8 cellular contexts compared by ENCODE assay signal in the genomic region with DNA sequence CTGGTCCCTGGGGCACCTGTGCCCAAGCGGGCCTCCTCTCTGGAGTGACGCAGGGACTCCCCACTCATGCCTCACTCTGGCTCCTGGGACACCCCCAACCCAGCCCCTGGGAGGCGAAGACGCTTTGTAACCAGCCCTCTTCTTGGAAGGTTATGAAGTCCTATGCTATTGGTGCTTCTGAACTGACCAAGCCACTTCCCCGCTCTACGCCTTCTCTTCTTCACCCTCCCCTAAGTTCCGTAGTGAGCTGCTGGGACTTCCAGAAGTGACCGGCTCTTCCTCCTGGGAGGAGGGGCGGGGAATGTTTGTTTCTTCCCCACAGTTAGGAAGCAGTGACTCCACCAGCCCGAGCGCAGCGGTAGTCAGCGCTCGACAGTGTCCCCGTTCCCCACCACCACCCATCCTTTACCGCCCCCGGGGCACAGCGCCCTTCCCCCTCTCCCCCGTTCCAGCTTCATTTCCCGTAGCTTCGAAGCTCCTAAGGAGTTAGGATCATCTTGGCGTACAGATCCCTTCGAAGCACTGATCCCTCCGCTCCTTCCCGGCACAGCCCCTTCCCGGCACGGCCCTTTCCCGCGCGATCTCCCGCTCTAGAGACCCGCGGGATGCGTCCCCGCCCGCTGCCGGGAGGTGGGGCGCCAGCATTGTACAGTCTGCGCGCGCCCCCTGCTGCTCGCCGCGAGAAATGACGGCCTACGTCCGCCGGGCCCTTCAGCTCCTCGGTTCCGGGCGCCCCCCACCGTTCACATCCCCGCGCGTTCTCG. TPM values are rescaled to one million over a fixed set of nuclear protein-coding genes. Genes with fewer than 3 reads are reported as not detected.
DNase-seq lines count a peak whose midpoint lies in the region; ATAC-seq lines count a peak whose summit lies in the region.

No MANE protein-coding gene starts in this region.

- DNase-seq in AG20443 (ENCODE audit: low spot score): peak; percentile 97
- peak; percentile 88 for DNase-seq in NCI-H345 (lab: John Stamatoyannopoulos, UW)
- peak; percentile 80 for DNase-seq in activated CD4-positive, alpha-beta T cell treated with anti-CD3 and anti-CD28 coated beads for 1 hour
- peak; percentile 93 for DNase-seq in cerebellum (ENCODE audit: low spot score)
- peak; percentile 72 to 88 for DNase-seq in stimulated activated CD4-positive, alpha-beta T cell treated with anti-CD3 and anti-CD28 coated beads, Interleukin-1b, Interleukin-23, amount 100 ng/mL, for 1 hour (ENCODE audit: low read depth in 2 of 2)

- peaks cover 2% of the 10 kb centered on the region for H3K27me3 ChIP-seq in layer of hippocampus (ENCODE audit: control insufficient read depth, insufficient read depth, low read length)

- H3K27ac ChIP-seq in layer of hippocampus (ENCODE audit: low read depth, low read length): peak overlapping the region; percentile 27

- ATAC-seq in GM19023 (IDR thresholded peaks at IDR 0.05; ENCODE audit: unreplicated experiment) (peak; percentile 83), HG03196 (IDR thresholded peaks at IDR 0.05; ENCODE audit: unreplicated experiment) (peak; percentile 86)

RNA-seq across cellular contexts. Expression of a gene that starts 25.3 kb away (rescaled TPM):
- not detected for total RNA-seq in cerebellum

RNA-seq across cellular contexts. Expression of a gene that starts 37.0 kb away (rescaled TPM):
- total RNA-seq in cerebellum: 19.3 TPM

RNA-seq across cellular contexts. Expression of a gene that starts 56.0 kb away (rescaled TPM):
- total RNA-seq in cerebellum: 6.4 TPM

RNA-seq across cellular contexts. Expression of a gene that starts 57.0 kb away (rescaled TPM):
- total RNA-seq in cerebellum: 96.3 TPM

Comparison
In these comparisons a context has a peak if more than half of its experiments do, and no peak if none do; other contexts are left out.
1. Peak in every context shown above with its lines: DNase-seq, ATAC-seq and H3K27ac ChIP-seq.